Comparison of ENCODE assay signal across 1 cellular context in genomic region chr12:121404734-121405133, GRCh38.
TF ChIP-seq lines count a peak whose summit lies in the region.

No MANE protein-coding gene starts in this region.

TF ChIP-seq in GM12878, 131 proteins besides CTCF, POLR2A, EP300 and RAD21:
- TF ChIP-seq MEF2A (IDR thresholded peaks at IDR 0.05; ENCODE audit: insufficient read depth, low read depth, low read length) = no peak
- TF ChIP-seq, protein P1, sequence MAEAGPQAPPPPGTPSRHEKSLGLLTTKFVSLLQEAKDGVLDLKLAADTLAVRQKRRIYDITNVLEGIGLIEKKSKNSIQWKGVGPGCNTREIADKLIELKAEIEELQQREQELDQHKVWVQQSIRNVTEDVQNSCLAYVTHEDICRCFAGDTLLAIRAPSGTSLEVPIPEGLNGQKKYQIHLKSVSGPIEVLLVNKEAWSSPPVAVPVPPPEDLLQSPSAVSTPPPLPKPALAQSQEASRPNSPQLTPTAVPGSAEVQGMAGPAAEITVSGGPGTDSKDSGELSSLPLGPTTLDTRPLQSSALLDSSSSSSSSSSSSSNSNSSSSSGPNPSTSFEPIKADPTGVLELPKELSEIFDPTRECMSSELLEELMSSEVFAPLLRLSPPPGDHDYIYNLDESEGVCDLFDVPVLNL (IDR thresholded peaks at IDR 0.05; ENCODE audit: low read depth, low read length) = no peak
- TF ChIP-seq, protein P2, sequence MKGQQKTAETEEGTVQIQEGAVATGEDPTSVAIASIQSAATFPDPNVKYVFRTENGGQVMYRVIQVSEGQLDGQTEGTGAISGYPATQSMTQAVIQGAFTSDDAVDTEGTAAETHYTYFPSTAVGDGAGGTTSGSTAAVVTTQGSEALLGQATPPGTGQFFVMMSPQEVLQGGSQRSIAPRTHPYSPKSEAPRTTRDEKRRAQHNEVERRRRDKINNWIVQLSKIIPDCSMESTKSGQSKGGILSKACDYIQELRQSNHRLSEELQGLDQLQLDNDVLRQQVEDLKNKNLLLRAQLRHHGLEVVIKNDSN (IDR thresholded peaks at IDR 0.05; ENCODE audit: borderline replicate concordance, extremely low read length, insufficient read depth, low read depth, low read length) = no peak
- TF ChIP-seq MXI1 (IDR thresholded peaks at IDR 0.05; ENCODE audit: low read depth, low read length) = no peak
- peak; percentile 89 for TF ChIP-seq SMAD1 (IDR thresholded peaks at IDR 0.05; ENCODE audit: low read depth, partially characterized antibody)
- peak; percentile 31 for TF ChIP-seq SKIL (IDR thresholded peaks at IDR 0.05; ENCODE audit: low read depth, poor library complexity, severe bottlenecking)
- no peak for TF ChIP-seq RCOR1 (conservative IDR thresholded peaks at IDR 0.05; ENCODE audit: low read depth, low read length)
- TF ChIP-seq, protein P3, sequence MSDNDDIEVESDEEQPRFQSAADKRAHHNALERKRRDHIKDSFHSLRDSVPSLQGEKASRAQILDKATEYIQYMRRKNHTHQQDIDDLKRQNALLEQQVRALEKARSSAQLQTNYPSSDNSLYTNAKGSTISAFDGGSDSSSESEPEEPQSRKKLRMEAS (IDR thresholded peaks at IDR 0.05; ENCODE audit: low read depth, low read length) = no peak
- TF ChIP-seq IRF4 (IDR thresholded peaks at IDR 0.05; ENCODE audit: low read depth, low read length) = no peak
- TF ChIP-seq KAT2A (conservative IDR thresholded peaks at IDR 0.05; ENCODE audit: control insufficient read depth, low read depth, low read length) = no peak
- no peak for TF ChIP-seq NR2F1 (conservative IDR thresholded peaks at IDR 0.05)
- no peak for TF ChIP-seq SIN3A (IDR thresholded peaks at IDR 0.05; ENCODE audit: low read depth, low read length)
- TF ChIP-seq PAX5 (IDR thresholded peaks at IDR 0.05; ENCODE audit: borderline replicate concordance, low read depth, low read length) = no peak
- no peak for TF ChIP-seq POLR2AphosphoS2 (IDR thresholded peaks at IDR 0.05; ENCODE audit: low read depth, low read length)
- no peak for TF ChIP-seq IKZF2 (IDR thresholded peaks at IDR 0.05)
- TF ChIP-seq, protein P4, sequence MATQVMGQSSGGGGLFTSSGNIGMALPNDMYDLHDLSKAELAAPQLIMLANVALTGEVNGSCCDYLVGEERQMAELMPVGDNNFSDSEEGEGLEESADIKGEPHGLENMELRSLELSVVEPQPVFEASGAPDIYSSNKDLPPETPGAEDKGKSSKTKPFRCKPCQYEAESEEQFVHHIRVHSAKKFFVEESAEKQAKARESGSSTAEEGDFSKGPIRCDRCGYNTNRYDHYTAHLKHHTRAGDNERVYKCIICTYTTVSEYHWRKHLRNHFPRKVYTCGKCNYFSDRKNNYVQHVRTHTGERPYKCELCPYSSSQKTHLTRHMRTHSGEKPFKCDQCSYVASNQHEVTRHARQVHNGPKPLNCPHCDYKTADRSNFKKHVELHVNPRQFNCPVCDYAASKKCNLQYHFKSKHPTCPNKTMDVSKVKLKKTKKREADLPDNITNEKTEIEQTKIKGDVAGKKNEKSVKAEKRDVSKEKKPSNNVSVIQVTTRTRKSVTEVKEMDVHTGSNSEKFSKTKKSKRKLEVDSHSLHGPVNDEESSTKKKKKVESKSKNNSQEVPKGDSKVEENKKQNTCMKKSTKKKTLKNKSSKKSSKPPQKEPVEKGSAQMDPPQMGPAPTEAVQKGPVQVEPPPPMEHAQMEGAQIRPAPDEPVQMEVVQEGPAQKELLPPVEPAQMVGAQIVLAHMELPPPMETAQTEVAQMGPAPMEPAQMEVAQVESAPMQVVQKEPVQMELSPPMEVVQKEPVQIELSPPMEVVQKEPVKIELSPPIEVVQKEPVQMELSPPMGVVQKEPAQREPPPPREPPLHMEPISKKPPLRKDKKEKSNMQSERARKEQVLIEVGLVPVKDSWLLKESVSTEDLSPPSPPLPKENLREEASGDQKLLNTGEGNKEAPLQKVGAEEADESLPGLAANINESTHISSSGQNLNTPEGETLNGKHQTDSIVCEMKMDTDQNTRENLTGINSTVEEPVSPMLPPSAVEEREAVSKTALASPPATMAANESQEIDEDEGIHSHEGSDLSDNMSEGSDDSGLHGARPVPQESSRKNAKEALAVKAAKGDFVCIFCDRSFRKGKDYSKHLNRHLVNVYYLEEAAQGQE (IDR thresholded peaks at IDR 0.05; ENCODE audit: low read depth, low read length) = no peak
- peak; percentile 48; the same call in 1 of the 2 replicates for TF ChIP-seq POLR2AphosphoS5 (IDR thresholded peaks at IDR 0.05; ENCODE audit: low read length)
TF ChIP-seq in GM12878: peak in this region for 3.
